10 cellular contexts compared by ENCODE assay signal in genomic region chr16:88331989-88332920, GRCh38.
A peak's percentile ranks its signal among the peaks of the same experiment; 100 is the strongest.
DNase-seq lines count a peak whose midpoint lies in the region; ATAC-seq and FAIRE-seq lines count a peak whose summit lies in the region.
"Had no signal": no experiment of that assay in that cellular context is flagged by ENCODE, and none has a peak within 500 bp of the region (broad histone marks: within the 10 kb centered on the region; RNA-seq: fewer than 3 reads in every experiment).

No MANE protein-coding gene starts in this region.

- DNase-seq in NCI-H2171 treated with DMSO at 0.1 percent for 48 hours (lab: John Stamatoyannopoulos, UW) (peak; percentile 20), NCI-H2171 (lab: John Stamatoyannopoulos, UW) (no peak), brain pericyte (ENCODE audit: low read depth, low spot score) (peak; percentile 79), kidney tubule cell (ENCODE audit: low spot score) (peak; percentile 98), urothelium cell line (ENCODE audit: low spot score) (peak; percentile 94), T-helper 9 cell (no peak), NCI-H446 treated with DMSO at 0.1 percent for 48 hours (lab: John Stamatoyannopoulos, UW) (no peak)
- DNase-seq: Karpas-422 had no signal

- FAIRE-seq in urothelium cell line (lab: Jason Lieb, UNC), result no peak
- FAIRE-seq: GM19239 had no signal

- no peak for ATAC-seq in GM18907 (IDR thresholded peaks at IDR 0.05; ENCODE audit: unreplicated experiment)

Comparison
In these comparisons a context has a peak if more than half of its experiments do, and no peak if none do; other contexts are left out.
1. DNase-seq: peak in NCI-H2171 treated with DMSO at 0.1 percent for 48 hours (single experiment), brain pericyte (single experiment), kidney tubule cell (single experiment) and urothelium cell line (single experiment); none in NCI-H2171 (single experiment), T-helper 9 cell (single experiment) and NCI-H446 treated with DMSO at 0.1 percent for 48 hours (single experiment).